1 cellular context compared by ENCODE assay signal in the genomic region with DNA sequence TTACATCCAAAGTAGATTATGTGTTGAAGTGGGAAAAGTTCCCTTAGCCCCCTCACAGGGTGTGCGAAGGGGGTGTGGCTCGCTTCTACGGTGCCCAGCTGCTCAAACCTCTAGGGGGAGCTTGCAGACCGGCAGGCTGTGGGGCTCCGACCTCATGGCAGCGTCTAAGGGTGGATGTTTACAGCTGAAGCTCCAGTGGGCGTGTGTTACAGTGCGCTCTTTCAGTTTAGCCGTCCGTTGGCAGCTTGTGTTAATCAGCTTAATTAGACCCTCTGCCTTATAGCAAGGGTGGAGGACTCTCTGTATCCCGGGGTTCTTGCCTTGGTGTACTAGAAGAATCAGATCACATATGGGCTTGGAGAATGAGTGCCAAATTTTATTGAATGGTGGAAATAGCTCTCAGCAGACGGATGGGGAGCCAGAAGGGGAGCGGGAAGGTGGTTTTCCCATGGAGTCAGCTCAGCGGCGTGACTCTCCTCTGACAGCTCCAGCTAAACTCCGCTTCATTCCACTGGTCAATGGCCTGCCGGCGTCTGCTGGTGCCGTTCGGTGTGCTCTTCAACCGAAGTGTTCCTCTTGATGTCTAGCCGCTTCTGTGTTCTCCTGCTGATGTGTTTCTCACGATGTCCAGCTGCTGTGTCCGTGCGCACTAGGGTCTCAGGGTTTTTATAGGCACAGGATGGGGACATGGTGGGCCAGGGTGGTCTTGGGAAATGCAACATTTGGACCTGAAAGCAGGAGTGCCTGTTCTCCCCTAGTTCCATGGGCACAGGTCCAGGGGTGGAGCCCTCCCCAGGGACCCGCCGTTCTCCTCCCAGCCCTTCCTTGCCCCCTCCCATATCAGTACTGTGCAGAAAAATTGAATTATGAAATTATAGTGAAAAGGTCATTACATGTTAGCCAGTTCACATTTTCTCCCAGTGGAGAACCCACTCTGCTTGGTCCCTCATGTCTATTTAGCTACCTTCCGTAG.
TF ChIP-seq lines count a peak whose summit lies in the region.

No MANE protein-coding gene starts in this region.

TF ChIP-seq in HEK293, 187 proteins besides CTCF, POLR2A, EP300 and RAD21 (continued from another document):
- no peak for TF ChIP-seq ZNF23 (tag by site-specific recombination; IDR thresholded peaks at IDR 0.05; ENCODE audit: borderline replicate concordance)
- TF ChIP-seq ZNF544 (tag by site-specific recombination; IDR thresholded peaks at IDR 0.05), result no peak
- no peak for TF ChIP-seq SP3 (tag by site-specific recombination; IDR thresholded peaks at IDR 0.05)
- peak; percentile 73; the same call in 1 of the 2 replicates for TF ChIP-seq KLF10 (tag by site-specific recombination; IDR thresholded peaks at IDR 0.05)
- peak; percentile 83 for TF ChIP-seq KLF9 (tag by site-specific recombination; IDR thresholded peaks at IDR 0.05; ENCODE audit: low read depth)
- TF ChIP-seq ZNF670 (tag by site-specific recombination; IDR thresholded peaks at IDR 0.05; ENCODE audit: low read depth), result no peak
- peak; percentile 26; the same call in 1 of the 2 replicates for TF ChIP-seq GLIS1 (tag by site-specific recombination; IDR thresholded peaks at IDR 0.05)
- peak; percentile 87 for TF ChIP-seq ZNF2 (tag by site-specific recombination; IDR thresholded peaks at IDR 0.05)
- no peak for TF ChIP-seq ZNF626 (tag by site-specific recombination; IDR thresholded peaks at IDR 0.05)
- 0 out of 2 replicates have a peak, but pooled peaks have one; percentile 14 for TF ChIP-seq EGR2 (tag by site-specific recombination; IDR thresholded peaks at IDR 0.05; ENCODE audit: low read depth)
- no peak for TF ChIP-seq ZNF837 (tag by site-specific recombination; IDR thresholded peaks at IDR 0.05)
- TF ChIP-seq ZSCAN16 (tag by site-specific recombination; IDR thresholded peaks at IDR 0.05), result no peak
- TF ChIP-seq ZFHX2 (tag by site-specific recombination; conservative IDR thresholded peaks at IDR 0.05), result peak; percentile 37; the same call in 1 of the 2 replicates
- TF ChIP-seq KLF8 (tag by site-specific recombination; IDR thresholded peaks at IDR 0.05), result 0 out of 2 replicates have a peak, but pooled peaks have one; percentile 19
- TF ChIP-seq, protein P1, sequence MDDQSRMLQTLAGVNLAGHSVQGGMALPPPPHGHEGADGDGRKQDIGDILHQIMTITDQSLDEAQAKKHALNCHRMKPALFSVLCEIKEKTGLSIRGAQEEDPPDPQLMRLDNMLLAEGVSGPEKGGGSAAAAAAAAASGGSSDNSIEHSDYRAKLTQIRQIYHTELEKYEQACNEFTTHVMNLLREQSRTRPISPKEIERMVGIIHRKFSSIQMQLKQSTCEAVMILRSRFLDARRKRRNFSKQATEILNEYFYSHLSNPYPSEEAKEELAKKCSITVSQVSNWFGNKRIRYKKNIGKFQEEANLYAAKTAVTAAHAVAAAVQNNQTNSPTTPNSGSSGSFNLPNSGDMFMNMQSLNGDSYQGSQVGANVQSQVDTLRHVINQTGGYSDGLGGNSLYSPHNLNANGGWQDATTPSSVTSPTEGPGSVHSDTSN (CRISPR knock-in tag; IDR thresholded peaks at IDR 0.05), result no peak
- 0 out of 2 replicates have a peak, but pooled peaks have one; percentile 12 for TF ChIP-seq ZBTB17 (tag by site-specific recombination; IDR thresholded peaks at IDR 0.05)
- TF ChIP-seq ZNF654 (tag by site-specific recombination; IDR thresholded peaks at IDR 0.05; ENCODE audit: low read depth), result peak; percentile 65
- TF ChIP-seq ZFP3 (tag by site-specific recombination; IDR thresholded peaks at IDR 0.05; ENCODE audit: low read depth), result no peak
